22 cellular contexts compared by ENCODE assay signal in genomic region chr1:157958280-157958679, GRCh38. TPM values are rescaled to one million over a fixed set of nuclear protein-coding genes. Genes with fewer than 3 reads are reported as not detected.
DNase-seq lines count a peak whose midpoint lies in the region; ATAC-seq and TF ChIP-seq lines count a peak whose summit lies in the region.
"Had no signal": no experiment of that assay in that cellular context is flagged by ENCODE, and none has a peak within 500 bp of the region (broad histone marks: within the 10 kb centered on the region; RNA-seq: fewer than 3 reads in every experiment).

No MANE protein-coding gene starts in this region.

- 39 to 55% methylated on average over 2 to 3 of the region's 3 CpGs for whole genome bisulfite sequencing in body of pancreas, 2 donors
- no CpG with 5 or more reads among the region's 3 CpGs for WGBS in neuronal stem cell (ENCODE audit: extremely low coverage in 2 of 2, insufficient read length in 2 of 2, insufficient replicate concordance in 1 of 2), 2 donors

- H3K4me1 Mint-ChIP-seq in stimulated activated memory B cell treated with anti-CD40 and anti-IgM and Interleukin-4, amounts not matched to agents 10 μg/mL and 1 μg/mL and 100 μg/mL, for 72 hours = peaks cover 37% of the 10 kb centered on the region
- peaks cover 36 to 55% of the 10 kb centered on the region in 2 donors for H3K4me1 Mint-ChIP-seq in stimulated activated naive B cell treated with anti-CD40 and anti-IgM and Interleukin-4, amounts not matched to agents 10 μg/mL and 1 μg/mL and 100 μg/mL, for 72 hours
- H3K4me1 Mint-ChIP-seq: CD8-positive, alpha-beta memory T cell had no signal

- H3K27ac ChIP-seq in body of pancreas (peak overlapping the region in 1 of 4 donors; percentile 11), neuronal stem cell (replicated peaks; ENCODE audit: low read length) (no peak overlapping the region), Peyer's patch (no peak overlapping the region)
- H3K27ac ChIP-seq: A549; BLaER1 treated with 17β-estradiol and CSF1 and Interleukin-3, amounts not matched to agents 10 nM and 100 nM had no signal

- H3K79me1 ChIP-seq in neuronal stem cell (ENCODE audit: low read depth, low read length) = no peaks in the 10 kb centered on the region

- H3K4ac ChIP-seq in neuronal stem cell (ENCODE audit: low read length) = no peak overlapping the region

- peak; percentile 45 for ATAC-seq in body of pancreas
- ATAC-seq in stimulated activated memory B cell treated with anti-CD40 and anti-IgM and Interleukin-4, amounts not matched to agents 10 μg/mL and 1 μg/mL and 100 μg/mL, for 72 hours = peak; percentile 7
- no peak for ATAC-seq in stimulated activated naive B cell treated with anti-CD40 and anti-IgM and Interleukin-4, amounts not matched to agents 10 μg/mL and 1 μg/mL and 100 μg/mL, for 72 hours (replicated peaks)
- ATAC-seq: A549 had no signal

- no peak overlapping the region for H3K9ac ChIP-seq in neuronal stem cell (ENCODE audit: low read depth, low read length, poor library complexity)
- H3K9ac ChIP-seq: BLaER1 treated with 17β-estradiol and CSF1 and Interleukin-3, amounts not matched to agents 10 nM and 100 nM had no signal

- H2AFZ ChIP-seq in neuronal stem cell (ENCODE audit: low read length) = no peak overlapping the region

- H3K9me3 Mint-ChIP-seq in stimulated activated memory B cell treated with anti-CD40 and anti-IgM and Interleukin-4, amounts not matched to agents 10 μg/mL and 1 μg/mL and 100 μg/mL, for 72 hours = no peaks in the 10 kb centered on the region
- no peaks in the 10 kb centered on the region for H3K9me3 Mint-ChIP-seq in stimulated activated naive B cell treated with anti-CD40 and anti-IgM and Interleukin-4, amounts not matched to agents 10 μg/mL and 1 μg/mL and 100 μg/mL, for 72 hours
- H3K9me3 Mint-ChIP-seq: CD4-positive, alpha-beta T cell; CD8-positive, alpha-beta memory T cell; HFFc6 had no signal

- no peak overlapping the region for H4K8ac ChIP-seq in neuronal stem cell (ENCODE audit: low read depth, low read length)

- intact Hi-C loops in body of pancreas (cut with DNase I) = no loop called here

- peak overlapping the region; percentile 13 for H3K14ac ChIP-seq in neuronal stem cell (ENCODE audit: low read length)

- H3K9me3 ChIP-seq in body of pancreas (no peaks in the 10 kb centered on the region), neuronal stem cell (replicated peaks in 1 of 2; ENCODE audit: control insufficient read depth in 2 of 2, insufficient read depth in 1 of 2, low read depth in 1 of 2, low read length in 2 of 2) (no peaks in the 10 kb centered on the region), Peyer's patch (no peaks in the 10 kb centered on the region)
- H3K9me3 ChIP-seq: A549; BE2C; BLaER1 treated with 17β-estradiol and CSF1 and Interleukin-3, amounts not matched to agents 10 nM and 100 nM; HAP-1 had no signal

- H3K4me1 ChIP-seq in body of pancreas = peaks cover 17% of the 10 kb centered on the region
- peaks cover 0 to 2% of the 10 kb centered on the region in 2 donors for H3K4me1 ChIP-seq in neuronal stem cell (ENCODE audit: control insufficient read depth in 2 of 2, insufficient read depth in 1 of 2, low read depth in 1 of 2, low read length in 2 of 2)
- peaks cover 0 to 3% (median 0%) of the 10 kb centered on the region in 4 donors for H3K4me1 ChIP-seq in Peyer's patch
- H3K4me1 ChIP-seq: BE2C, HAP-1 had no signal

- H2BK15ac ChIP-seq in neuronal stem cell (ENCODE audit: low read length) = no peak overlapping the region

- H2BK120ac ChIP-seq in neuronal stem cell (ENCODE audit: low read depth, low read length) = no peak overlapping the region

- H3K4me2 ChIP-seq in neuronal stem cell (ENCODE audit: insufficient read depth, low read length, poor library complexity, severe bottlenecking) = no peak overlapping the region
- H3K4me2 ChIP-seq: A549; BLaER1 treated with 17β-estradiol and CSF1 and Interleukin-3, amounts not matched to agents 10 nM and 100 nM had no signal

- no peak for TF ChIP-seq CTCF in body of pancreas (IDR thresholded peaks at IDR 0.05)
- TF ChIP-seq CTCF in Peyer's patch (IDR thresholded peaks at IDR 0.05) = no peak

- no peaks in the 10 kb centered on the region for H3K36me3 Mint-ChIP-seq in stimulated activated memory B cell treated with anti-CD40 and anti-IgM and Interleukin-4, amounts not matched to agents 10 μg/mL and 1 μg/mL and 100 μg/mL, for 72 hours
- peaks cover 0 to 3% of the 10 kb centered on the region in 2 donors for H3K36me3 Mint-ChIP-seq in stimulated activated naive B cell treated with anti-CD40 and anti-IgM and Interleukin-4, amounts not matched to agents 10 μg/mL and 1 μg/mL and 100 μg/mL, for 72 hours
- H3K36me3 Mint-ChIP-seq: CD14-positive monocyte; CD8-positive, alpha-beta memory T cell had no signal

- H3K27me3 ChIP-seq in body of pancreas (no peaks in the 10 kb centered on the region), neuronal stem cell (ENCODE audit: control insufficient read depth in 3 of 3, insufficient read depth in 3 of 3, low read depth in 1 of 3, low read length in 3 of 3) (peaks cover 0 to 21% (median 0%) of the 10 kb centered on the region in 3 experiments), Peyer's patch (no peaks in the 10 kb centered on the region)
- H3K27me3 ChIP-seq: BE2C; BLaER1 treated with 17β-estradiol and CSF1 and Interleukin-3, amounts not matched to agents 10 nM and 100 nM had no signal

- no peak overlapping the region for H3K27ac Mint-ChIP-seq in stimulated activated memory B cell treated with anti-CD40 and anti-IgM and Interleukin-4, amounts not matched to agents 10 μg/mL and 1 μg/mL and 100 μg/mL, for 72 hours
- H3K27ac Mint-ChIP-seq in stimulated activated naive B cell treated with anti-CD40 and anti-IgM and Interleukin-4, amounts not matched to agents 10 μg/mL and 1 μg/mL and 100 μg/mL, for 72 hours = no peak overlapping the region
- H3K27ac Mint-ChIP-seq: CD14-positive monocyte; CD4-positive, alpha-beta T cell; CD8-positive, alpha-beta memory T cell; HFFc6 had no signal

- H3K18ac ChIP-seq in neuronal stem cell (ENCODE audit: low read length) = no peak overlapping the region

- H4K91ac ChIP-seq in neuronal stem cell (ENCODE audit: low read depth, low read length, poor library complexity) = no peak overlapping the region

- no peak overlapping the region for H3K23ac ChIP-seq in neuronal stem cell (ENCODE audit: low read depth, low read length, poor library complexity)

- no peak overlapping the region for H2BK12ac ChIP-seq in neuronal stem cell (ENCODE audit: low read length)

- TF ChIP-seq POLR2A in body of pancreas (IDR thresholded peaks at IDR 0.05) (no peak), Peyer's patch (IDR thresholded peaks at IDR 0.05) (no peak)

- no peak overlapping the region for H3K4me3 Mint-ChIP-seq in stimulated activated memory B cell treated with anti-CD40 and anti-IgM and Interleukin-4, amounts not matched to agents 10 μg/mL and 1 μg/mL and 100 μg/mL, for 72 hours
- H3K4me3 Mint-ChIP-seq in stimulated activated naive B cell treated with anti-CD40 and anti-IgM and Interleukin-4, amounts not matched to agents 10 μg/mL and 1 μg/mL and 100 μg/mL, for 72 hours = no peak overlapping the region
- H3K4me3 Mint-ChIP-seq: CD4-positive, alpha-beta T cell; CD8-positive, alpha-beta memory T cell; HFFc6 had no signal

- H2AK5ac ChIP-seq in neuronal stem cell (ENCODE audit: low read depth, low read length) = no peak overlapping the region

- H2BK5ac ChIP-seq in neuronal stem cell (ENCODE audit: low read length) = no peak overlapping the region

- H3K4me3 ChIP-seq in body of pancreas = no peak overlapping the region
- H3K4me3 ChIP-seq in neuronal stem cell (ENCODE audit: low read length in 2 of 2) = no peak overlapping the region
- no peak overlapping the region for H3K4me3 ChIP-seq in Peyer's patch
- H3K4me3 ChIP-seq: A549; BLaER1 treated with 17β-estradiol and CSF1 and Interleukin-3, amounts not matched to agents 10 nM and 100 nM; HAP-1 had no signal

- peaks cover 38% of the 10 kb centered on the region for H3K27me3 Mint-ChIP-seq in stimulated activated memory B cell treated with anti-CD40 and anti-IgM and Interleukin-4, amounts not matched to agents 10 μg/mL and 1 μg/mL and 100 μg/mL, for 72 hours
- peaks cover 13 to 17% of the 10 kb centered on the region in 2 donors for H3K27me3 Mint-ChIP-seq in stimulated activated naive B cell treated with anti-CD40 and anti-IgM and Interleukin-4, amounts not matched to agents 10 μg/mL and 1 μg/mL and 100 μg/mL, for 72 hours

- peak in 1 of 4 donors; percentile 12 for DNase-seq in body of pancreas
- DNase-seq in left kidney (ENCODE audit: low read depth, low spot score) = peak; percentile 72
- no peak for DNase-seq in neuronal stem cell (ENCODE audit: low spot score)
- DNase-seq in occipital lobe (lab: John Stamatoyannopoulos, UW) = no peak
- DNase-seq in stimulated activated naive B cell treated with anti-CD40 and anti-IgM and Interleukin-4, amounts not matched to agents 10 μg/mL and 1 μg/mL and 100 μg/mL, for 72 hours = no peak
- DNase-seq in Peyer's patch = no peak
- DNase-seq: 8988T; ACHN; AML-193; BE2C; Calu3; CD4-positive, alpha-beta T cell; CD8-positive, alpha-beta memory T cell; DMS153; DND-41; GOT3; HFFc6 had no signal

- H3K36me3 ChIP-seq in body of pancreas (replicated peaks in 1 of 2; ENCODE audit: insufficient read depth in 1 of 2, low read depth in 2 of 2) = no peaks in the 10 kb centered on the region
- no peaks in the 10 kb centered on the region for H3K36me3 ChIP-seq in neuronal stem cell (replicated peaks in 1 of 2; ENCODE audit: control insufficient read depth in 2 of 2, insufficient read depth in 2 of 2, low read length in 2 of 2)
- H3K36me3 ChIP-seq in Peyer's patch = no peaks in the 10 kb centered on the region
- H3K36me3 ChIP-seq: BE2C; BLaER1 treated with 17β-estradiol and CSF1 and Interleukin-3, amounts not matched to agents 10 nM and 100 nM; HAP-1 had no signal

RNA-seq across cellular contexts. Expression of gene KIRREL1, which starts 35.2 kb away (rescaled TPM):
- 10 to 100 TPM; 10.9 to 11.4 TPM for total RNA-seq in body of pancreas
- 45.3 TPM for polyA plus RNA-seq in neuronal stem cell (2013, experiment 1 of 2)
- polyA plus RNA-seq in neuronal stem cell (2013, experiment 2 of 2) = 45.3 TPM
- 20.6 TPM for total RNA-seq in occipital lobe
- total RNA-seq in Peyer's patch = 10 to 100 TPM in 3 of 4 donors, 1 to 10 TPM in 1; 2.8 to 29.7 (median 11.1) TPM
- total RNA-seq: CD4-positive, alpha-beta T cell had no signal
- polyA plus RNA-seq: CD14-positive monocyte; CD8-positive, alpha-beta memory T cell had no signal

Comparison
In these comparisons a context has a peak if more than half of its experiments do, and no peak if none do; other contexts are left out.
1. ATAC-seq: peak in body of pancreas (single experiment) and stimulated activated memory B cell treated with anti-CD40 and anti-IgM and Interleukin-4, amounts not matched to agents 10 μg/mL and 1 μg/mL and 100 μg/mL, for 72 hours (single experiment); none in stimulated activated naive B cell treated with anti-CD40 and anti-IgM and Interleukin-4, amounts not matched to agents 10 μg/mL and 1 μg/mL and 100 μg/mL, for 72 hours (0 of 2).